Comparison of ENCODE assay signal across 8 cellular contexts in genomic region chr17:32443827-32444300, GRCh38. TPM values are rescaled to one million over a fixed set of nuclear protein-coding genes. Genes with fewer than 3 reads are reported as not detected.
A peak's percentile ranks its signal among the peaks of the same experiment; 100 is the strongest.
DNase-seq lines count a peak whose midpoint lies in the region; ATAC-seq and TF ChIP-seq lines count a peak whose summit lies in the region.

No MANE protein-coding gene starts in this region.

- H3K36me3 Mint-ChIP-seq in activated CD4-positive, alpha-beta T cell treated with anti-CD3 and anti-CD28 coated beads for 36 hours (ENCODE audit: low read depth) = peaks cover 31% of the 10 kb centered on the region
- peaks cover 41% of the 10 kb centered on the region for H3K36me3 Mint-ChIP-seq in activated T-helper 17 cell treated with anti-CD3 and anti-CD28 coated beads, Interleukin-2, amount 50 U/mL, for 72 hours (ENCODE audit: low read depth)

- POLR2A ChIA-PET in activated CD4-positive, alpha-beta T cell treated with anti-CD3 and anti-CD28 coated beads for 36 hours (lab: Charles Lee) = interaction anchor here (0.5 to 1.7 kb wide), 7 partner anchors 43 to 467 kb away, joined by 3 to 13 read pairs (median 4); partner anchors contain the start of gene CDK5R1

- intact Hi-C loops in activated CD4-positive, alpha-beta T cell treated with anti-CD3 and anti-CD28 coated beads for 36 hours (cut with DNase I, micrococcal nuclease) = loop anchor here (1.0 to 10.0 kb wide), 13 partner anchors 15 to 543 kb away; partner anchors contain the start of genes ZNF207 (in 2 of the 2), C17orf75 (in 1 of the 2), CDK5R1 (in 1 of the 2) and MYO1D (in 1 of the 2)
- intact Hi-C loops in tibial artery (cut with DNase I; ENCODE audit: low total_unique reads) = no loop called here

- CTCF ChIA-PET in activated CD4-positive, alpha-beta T cell treated with anti-CD3 and anti-CD28 coated beads for 36 hours (lab: Charles Lee) = interaction anchor here (0.6 to 8.5 kb wide), 28 partner anchors 9 to 933 kb away, joined by 3 to 102 read pairs (median 4); partner anchors contain the start of genes CDK5R1 and UTP6

- H3K4me1 ChIP-seq in tibial artery = peaks cover 0 to 25% (median 14%) of the 10 kb centered on the region in 4 donors

- no peaks in the 10 kb centered on the region for H3K36me3 ChIP-seq in kidney epithelial cell (ENCODE audit: control insufficient read depth, insufficient read depth, low read length)
- peaks cover 14 to 20% (median 20%) of the 10 kb centered on the region in 3 donors for H3K36me3 ChIP-seq in tibial artery

- H3K9me3 ChIP-seq in tibial artery = no peaks in the 10 kb centered on the region

- no peak for ATAC-seq in activated CD4-positive, alpha-beta T cell treated with anti-CD3 and anti-CD28 coated beads for 36 hours
- ATAC-seq in activated T-helper 17 cell treated with anti-CD3 and anti-CD28 coated beads, Interleukin-2, amount 50 U/mL, for 72 hours (replicated peaks) = no peak
- no peak for ATAC-seq in HG03025 (IDR thresholded peaks at IDR 0.05; ENCODE audit: low FRiP score, unreplicated experiment)

- no peak for TF ChIP-seq CTCF in kidney epithelial cell (IDR thresholded peaks at IDR 0.05; ENCODE audit: insufficient read depth, low read length, poor library complexity, severe bottlenecking)
- TF ChIP-seq CTCF in tibial artery (IDR thresholded peaks at IDR 0.05) = no peak
- TF ChIP-seq CTCF in GM20000 (IDR thresholded peaks at IDR 0.05; ENCODE audit: extremely low read depth, missing control alignments) = no peak

- peaks cover 31% of the 10 kb centered on the region for H3K4me1 Mint-ChIP-seq in activated CD4-positive, alpha-beta T cell treated with anti-CD3 and anti-CD28 coated beads for 36 hours
- peaks cover 30% of the 10 kb centered on the region for H3K4me1 Mint-ChIP-seq in activated T-helper 17 cell treated with anti-CD3 and anti-CD28 coated beads, Interleukin-2, amount 50 U/mL, for 72 hours

- H3K4me3 ChIP-seq in kidney epithelial cell (ENCODE audit: low read depth, low read length) (peak overlapping the region; percentile 82), tibial artery (peak overlapping the region; percentile 89 to 97)

- no peak overlapping the region for H3K27ac Mint-ChIP-seq in activated CD4-positive, alpha-beta T cell treated with anti-CD3 and anti-CD28 coated beads for 36 hours
- peak overlapping the region; percentile 73 for H3K27ac Mint-ChIP-seq in activated T-helper 17 cell treated with anti-CD3 and anti-CD28 coated beads, Interleukin-2, amount 50 U/mL, for 72 hours

- no peaks in the 10 kb centered on the region for H3K9me3 Mint-ChIP-seq in activated CD4-positive, alpha-beta T cell treated with anti-CD3 and anti-CD28 coated beads for 36 hours (ENCODE audit: low read depth)
- no peaks in the 10 kb centered on the region for H3K9me3 Mint-ChIP-seq in activated T-helper 17 cell treated with anti-CD3 and anti-CD28 coated beads, Interleukin-2, amount 50 U/mL, for 72 hours

- H3K27ac ChIP-seq in tibial artery = peak overlapping the region; percentile 81 to 90

- DNase-seq in activated CD4-positive, alpha-beta T cell treated with anti-CD3 and anti-CD28 coated beads for 36 hours = no peak
- no peak for DNase-seq in activated CD4-positive, alpha-beta T cell treated with anti-CD3 and anti-CD28 coated beads, Interleukin-2, amount 50 U/mL, for 48 hours
- no peak for DNase-seq in kidney epithelial cell (ENCODE audit: low read depth)
- DNase-seq in tibial artery = no peak
- DNase-seq in HK-2 (ENCODE audit: unreplicated experiment) = no peak
- DNase-seq in GM20000 (ENCODE audit: low spot score) = no peak

- peaks cover 2% of the 10 kb centered on the region for H3K27me3 Mint-ChIP-seq in activated CD4-positive, alpha-beta T cell treated with anti-CD3 and anti-CD28 coated beads for 36 hours
- H3K27me3 Mint-ChIP-seq in activated T-helper 17 cell treated with anti-CD3 and anti-CD28 coated beads, Interleukin-2, amount 50 U/mL, for 72 hours = no peaks in the 10 kb centered on the region

- peak overlapping the region; percentile 82 for H3K4me3 Mint-ChIP-seq in activated CD4-positive, alpha-beta T cell treated with anti-CD3 and anti-CD28 coated beads for 36 hours
- H3K4me3 Mint-ChIP-seq in activated T-helper 17 cell treated with anti-CD3 and anti-CD28 coated beads, Interleukin-2, amount 50 U/mL, for 72 hours = peak overlapping the region; percentile 83

- H3K27me3 ChIP-seq in kidney epithelial cell (ENCODE audit: control insufficient read depth, insufficient read depth, low read length) (no peaks in the 10 kb centered on the region), tibial artery (no peaks in the 10 kb centered on the region)

RNA-seq across cellular contexts. Expression of gene PSMD11, which starts 0.4 kb away (rescaled TPM):
- total RNA-seq in activated CD4-positive, alpha-beta T cell treated with anti-CD3 and anti-CD28 coated beads for 36 hours = 100 to 1,000 TPM; 109 to 135 TPM
- total RNA-seq in activated T-helper 17 cell treated with anti-CD3 and anti-CD28 coated beads, Interleukin-2, amount 50 U/mL, for 72 hours = 100 to 1,000 TPM; 108 to 161 TPM
- total RNA-seq in kidney epithelial cell = 73.7 and 107 TPM in 2 replicates

RNA-seq across cellular contexts. Expression of gene CDK5R1, which starts 42.9 kb away (rescaled TPM):
- total RNA-seq in activated CD4-positive, alpha-beta T cell treated with anti-CD3 and anti-CD28 coated beads for 36 hours = 10 to 100 TPM; 15.3 to 15.4 TPM
- total RNA-seq in activated T-helper 17 cell treated with anti-CD3 and anti-CD28 coated beads, Interleukin-2, amount 50 U/mL, for 72 hours = 10 to 100 TPM in 1 of 2 donors, 1 to 10 TPM in 1; 3.6 to 13.0 TPM
- total RNA-seq in kidney epithelial cell = 16.0 and 17.4 TPM in 2 replicates
